ENCODE assay signal across 26 cellular contexts in genomic region chr9:4269872-4270271, GRCh38.
"Had no signal": no experiment of that assay in that cellular context is flagged by ENCODE, and none has a peak within 500 bp of the region (broad histone marks: within the 10 kb centered on the region; RNA-seq: fewer than 3 reads in every experiment).

No MANE protein-coding gene starts in this region.

- ATAC-seq: activated CD4-positive, alpha-beta T cell treated with anti-CD3 and anti-CD28 coated beads for 36 hours; K562; T-cell had no signal

- DNase-seq: activated CD4-positive, alpha-beta memory T cell treated with anti-CD3 and anti-CD28 coated beads, Interleukin-2, amount 10 ng/mL, durations not matched to agents 7 days and 5 days; activated CD4-positive, alpha-beta T cell treated with anti-CD3 and anti-CD28 coated beads for 36 hours; activated CD4-positive, alpha-beta T cell treated with anti-CD3 and anti-CD28 coated beads, Interleukin-2, amount 50 U/mL, for 1 hour; activated CD8-positive, alpha-beta memory T cell treated with anti-CD3 and anti-CD28 coated beads, Interleukin-2, amount 50 U/mL, for 4 hours; activated naive CD4-positive, alpha-beta T cell treated with anti-CD3 and anti-CD28 coated beads, Interleukin-2, amount 50 U/mL, for 16 hours; activated naive CD8-positive, alpha-beta T cell treated with anti-CD3 and anti-CD28 coated beads, Interleukin-2, amount 10 ng/mL, durations not matched to agents 7 days and 5 days; activated T-cell treated with anti-CD3 and anti-CD28 coated beads, Interleukin-2, amount 50 U/mL, for 1 hour; adrenal gland; aorta; Karpas-422; MM.1S; NCI-H146; NCI-H187 treated with DMSO at 0.1 percent for 48 hours; NCI-H2081 treated with DMSO at 0.1 percent for 48 hours; NCI-H2171 treated with DMSO at 0.1 percent for 48 hours; NCI-H345; NCI-H510A; NCI-H526 treated with DMSO at 0.1 percent for 48 hours; NCI-H82; PC-9; SIG-M5; T-cell; T-helper 2 cell; T1000; WERI-Rb-1 had no signal
